8 cellular contexts compared by ENCODE assay signal in the genomic region with DNA sequence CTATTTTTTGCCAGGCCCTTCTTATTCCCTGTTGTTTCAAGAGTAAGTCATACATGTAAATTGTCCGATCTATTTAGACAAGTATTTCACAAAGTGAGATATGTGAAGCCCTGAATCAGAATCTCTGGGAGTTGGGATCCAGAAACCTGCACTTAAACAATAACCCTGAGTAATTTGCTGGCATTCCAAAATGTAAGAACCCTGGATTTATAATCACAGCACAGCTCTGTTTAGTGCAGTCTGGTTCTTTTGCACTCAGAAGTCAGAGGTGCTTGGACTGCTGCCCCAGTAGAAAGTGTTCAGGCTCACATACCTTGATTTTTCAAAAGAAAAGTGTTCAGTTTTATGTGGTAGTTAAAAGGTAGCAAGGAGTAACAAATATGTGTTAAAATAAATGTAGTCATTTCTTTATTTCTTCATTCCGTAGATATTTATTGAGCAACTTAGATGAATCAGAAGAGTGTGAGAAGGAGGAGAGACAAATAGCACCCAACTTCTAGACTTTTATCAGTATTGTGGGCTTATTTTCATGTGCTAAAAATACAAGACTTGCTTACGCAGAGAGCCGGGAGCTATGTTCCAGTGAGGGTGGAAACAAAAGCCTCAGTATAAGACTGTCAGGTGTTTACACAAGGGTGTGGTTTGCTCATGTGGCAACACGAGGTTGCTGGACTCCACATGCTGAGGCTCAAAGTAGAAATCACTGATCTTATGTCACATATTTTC.
DNase-seq lines count a peak whose midpoint lies in the region; ATAC-seq and TF ChIP-seq lines count a peak whose summit lies in the region.

No MANE protein-coding gene starts in this region.

- TF ChIP-seq CTCF in brain microvascular endothelial cell (IDR thresholded peaks at IDR 0.05; ENCODE audit: low read depth, low read length, missing control alignments) (no peak), left lung (IDR thresholded peaks at IDR 0.05) (no peak), upper lobe of right lung (IDR thresholded peaks at IDR 0.05) (no peak)

- in situ Hi-C loops in brain microvascular endothelial cell (cut with HindIII; ENCODE audit: low pct_ligation_motif_present, low sequenced_read_pairs), result no loop called here

- H3K36me3 ChIP-seq in brain microvascular endothelial cell (replicated peaks) (no peaks in the 10 kb centered on the region), left lung (no peaks in the 10 kb centered on the region), upper lobe of right lung (no peaks in the 10 kb centered on the region)

- H3K9me3 ChIP-seq in left lung, result peaks cover 0 to 14% of the 10 kb centered on the region in 2 donors
- H3K9me3 ChIP-seq in upper lobe of right lung, result no peaks in the 10 kb centered on the region

- no peak for DNase-seq in activated T-cell treated with anti-CD3 and anti-CD28 coated beads, Interleukin-2, amount 50 U/mL, for 72 hours
- no peak for DNase-seq in activated T-cell treated with anti-CD3 and anti-CD28 coated beads, Interleukin-2, amount 50 U/mL, for 1 hour
- DNase-seq in brain microvascular endothelial cell (peak; percentile 57), left lung (peak in 1 of 2 donors; percentile 52), upper lobe of right lung (no peak), mesenteric fat pad (ENCODE audit: low spot score) (no peak), NCI-H2227 treated with DMSO at 0.1 percent for 48 hours (lab: John Stamatoyannopoulos, UW) (no peak)

- peaks cover 3 to 4% of the 10 kb centered on the region in 2 donors for H3K36me3 Mint-ChIP-seq in activated T-cell treated with anti-CD3 and anti-CD28 coated beads, Interleukin-2, amount 50 U/mL, for 72 hours (ENCODE audit: insufficient read depth in 2 of 2)

- no peaks in the 10 kb centered on the region for H3K27me3 Mint-ChIP-seq in activated T-cell treated with anti-CD3 and anti-CD28 coated beads, Interleukin-2, amount 50 U/mL, for 72 hours (ENCODE audit: low read depth)

- H3K4me3 ChIP-seq in brain microvascular endothelial cell (ENCODE audit: low read depth, low read length) (no peak overlapping the region), left lung (no peak overlapping the region), upper lobe of right lung (no peak overlapping the region)

- no peaks in the 10 kb centered on the region for H3K9me3 Mint-ChIP-seq in activated T-cell treated with anti-CD3 and anti-CD28 coated beads, Interleukin-2, amount 50 U/mL, for 72 hours

- no peaks in the 10 kb centered on the region for H3K4me1 ChIP-seq in left lung
- peaks cover 7% of the 10 kb centered on the region for H3K4me1 ChIP-seq in upper lobe of right lung

- H3K27ac ChIP-seq in brain microvascular endothelial cell, result no peak overlapping the region
- H3K27ac ChIP-seq in left lung, result peak overlapping the region; percentile 26 to 58
- H3K27ac ChIP-seq in upper lobe of right lung, result peak overlapping the region; percentile 70

- no peaks in the 10 kb centered on the region for H3K27me3 ChIP-seq in brain microvascular endothelial cell (replicated peaks)
- no peaks in the 10 kb centered on the region for H3K27me3 ChIP-seq in left lung
- H3K27me3 ChIP-seq in upper lobe of right lung, result no peaks in the 10 kb centered on the region

- no peak for ATAC-seq in activated T-cell treated with anti-CD3 and anti-CD28 coated beads, Interleukin-2, amount 50 U/mL, for 72 hours (replicated peaks in 1 of 2)
- peak; percentile 97 for ATAC-seq in left lung
- ATAC-seq in upper lobe of right lung, result peak; percentile 92
- no peak for ATAC-seq in HG03135 (IDR thresholded peaks at IDR 0.05; ENCODE audit: unreplicated experiment)

- H3K4me3 Mint-ChIP-seq in activated T-cell treated with anti-CD3 and anti-CD28 coated beads, Interleukin-2, amount 50 U/mL, for 72 hours, result no peak overlapping the region

- peak overlapping the region; percentile 38 for H3K27ac Mint-ChIP-seq in activated T-cell treated with anti-CD3 and anti-CD28 coated beads, Interleukin-2, amount 50 U/mL, for 72 hours

- peaks cover 6% of the 10 kb centered on the region for H3K4me1 Mint-ChIP-seq in activated T-cell treated with anti-CD3 and anti-CD28 coated beads, Interleukin-2, amount 50 U/mL, for 72 hours (ENCODE audit: low read depth)

- intact Hi-C loops in left lung (cut with DNase I), result no loop called here
- intact Hi-C loops in upper lobe of right lung (cut with DNase I), result no loop called here

Comparison
In these comparisons a context has a peak if more than half of its experiments do, and no peak if none do; other contexts are left out.
1. ATAC-seq: peak in left lung (single experiment) and upper lobe of right lung (single experiment); none in activated T-cell treated with anti-CD3 and anti-CD28 coated beads, Interleukin-2, amount 50 U/mL, for 72 hours (0 of 2) and HG03135 (single experiment).